8 cellular contexts compared by ENCODE assay signal in genomic region chr2:218217366-218218309, GRCh38. TPM values are rescaled to one million over a fixed set of nuclear protein-coding genes. Genes with fewer than 3 reads are reported as not detected.
A peak's percentile ranks its signal among the peaks of the same experiment; 100 is the strongest.
DNase-seq lines count a peak whose midpoint lies in the region; ATAC-seq and TF ChIP-seq lines count a peak whose summit lies in the region.

No MANE protein-coding gene starts in this region.

- no peak for TF ChIP-seq CTCF in upper lobe of right lung (IDR thresholded peaks at IDR 0.05)

- peak overlapping the region; percentile 75 for H3K4me3 ChIP-seq in SJSA1
- H3K4me3 ChIP-seq in upper lobe of right lung = peak overlapping the region; percentile 96

- H3K4me1 ChIP-seq in SJSA1 (replicated peaks) = peaks cover 33% of the 10 kb centered on the region
- H3K4me1 ChIP-seq in upper lobe of right lung = peaks cover 50% of the 10 kb centered on the region

- ATAC-seq in HG03039 (IDR thresholded peaks at IDR 0.05; ENCODE audit: unreplicated experiment) (peak; percentile 36), upper lobe of right lung (peak; percentile 83)

- peak; percentile 9 to 52 for DNase-seq in NCI-H526 (lab: John Stamatoyannopoulos, UW)
- DNase-seq in NCI-H526 treated with DMSO at 0.1 percent for 48 hours (lab: John Stamatoyannopoulos, UW) = no peak
- peak; percentile 56 to 67 for DNase-seq in SJSA1 (ENCODE audit: low read depth in 1 of 2, low spot score in 2 of 2)
- peak; percentile 69 for DNase-seq in activated naive CD4-positive, alpha-beta T cell treated with anti-CD3 and anti-CD28 coated beads, Interleukin-2, amount 50 U/mL, for 16 hours
- DNase-seq in cardiac septum (ENCODE audit: low spot score) = peak; percentile 89
- peak; percentile 92 for DNase-seq in posterior vena cava (ENCODE audit: low spot score)
- peak; percentile 91 for DNase-seq in upper lobe of right lung

- H3K9me3 ChIP-seq in SJSA1 (replicated peaks) = 0 out of 2 replicates have a peak, but pooled peaks cover 3% of the 10 kb centered on the region
- H3K9me3 ChIP-seq in upper lobe of right lung = no peaks in the 10 kb centered on the region

- peaks cover 53% of the 10 kb centered on the region for H3K36me3 ChIP-seq in SJSA1
- H3K36me3 ChIP-seq in upper lobe of right lung = peaks cover 12% of the 10 kb centered on the region

- intact Hi-C loops in cardiac septum (cut with DNase I) = loop anchor here (1.0 kb wide), 2 partner anchors 53 to 181 kb away; partner anchors contain the start of genes AAMP and PNKD
- intact Hi-C loops in posterior vena cava (cut with DNase I) = no loop called here
- intact Hi-C loops in upper lobe of right lung (cut with DNase I) = no loop called here

- no peaks in the 10 kb centered on the region; the same call in 1 of the 2 replicates for H3K27me3 ChIP-seq in SJSA1 (replicated peaks)
- no peaks in the 10 kb centered on the region for H3K27me3 ChIP-seq in upper lobe of right lung

- H3K27ac ChIP-seq in SJSA1 (peak overlapping the region; percentile 81), upper lobe of right lung (peak overlapping the region; percentile 95)

RNA-seq across cellular contexts. Expression of gene ARPC2, which starts 0.6 kb away (rescaled TPM):
- total RNA-seq in SJSA1 (2014; rRNA removed; shearing (Covaris generic)) = 490 and 702 TPM in 2 replicates
- total RNA-seq in cardiac septum (172 TPM), posterior vena cava (100 to 1,000 TPM; 258 to 291 TPM), upper lobe of right lung (357 TPM)

RNA-seq across cellular contexts. Expression of gene GPBAR1, which starts 43.2 kb away (rescaled TPM):
- 0.89 TPM in 1 of 2 replicates, not detected in the other for total RNA-seq in SJSA1 (2014; rRNA removed; shearing (Covaris generic))
- total RNA-seq in cardiac septum (1.2 TPM), posterior vena cava (1 to 10 TPM; 1.2 to 4.2 TPM), upper lobe of right lung (2.6 TPM)

RNA-seq across cellular contexts. Expression of gene CXCR1, which starts 50.9 kb away (rescaled TPM):
- total RNA-seq in SJSA1 (2014; rRNA removed; shearing (Covaris generic)) = not detected in 2 replicates
- total RNA-seq in cardiac septum (1.9 TPM), posterior vena cava (1 to 10 TPM; 1.1 to 2.5 TPM), upper lobe of right lung (5.3 TPM)

RNA-seq across cellular contexts. Expression of gene AAMP, which starts 52.3 kb away (rescaled TPM):
- 184 and 231 TPM in 2 replicates for total RNA-seq in SJSA1 (2014; rRNA removed; shearing (Covaris generic))
- total RNA-seq in cardiac septum = 56.3 TPM
- total RNA-seq in posterior vena cava = 10 to 100 TPM; 43.3 to 45.0 TPM
- 55.9 TPM for total RNA-seq in upper lobe of right lung

RNA-seq across cellular contexts. Expression of gene PNKD, which starts 52.7 kb away (rescaled TPM):
- total RNA-seq in SJSA1 (2014; rRNA removed; shearing (Covaris generic)) = 57.7 and 63.2 TPM in 2 replicates
- total RNA-seq in cardiac septum (72.6 TPM), posterior vena cava (10 to 100 TPM; 29.8 to 45.3 TPM), upper lobe of right lung (65.4 TPM)
